ENCODE assay signal across 8 cellular contexts in genomic region chr13:112606125-112607001, GRCh38. TPM values are rescaled to one million over a fixed set of nuclear protein-coding genes. Genes with fewer than 3 reads are reported as not detected.
A peak's percentile ranks its signal among the peaks of the same experiment; 100 is the strongest.
DNase-seq lines count a peak whose midpoint lies in the region; ATAC-seq and TF ChIP-seq lines count a peak whose summit lies in the region.

No MANE protein-coding gene starts in this region.

- H3K9me3 Mint-ChIP-seq in chondrocyte (ENCODE audit: low read depth), result no peaks in the 10 kb centered on the region

- peak overlapping the region; percentile 42 for H3K4me3 ChIP-seq in AG09309 (ENCODE audit: control insufficient read depth, low read depth, low read length)

- H3K36me3 Mint-ChIP-seq in chondrocyte (ENCODE audit: low read depth), result no peaks in the 10 kb centered on the region

- H3K4me1 Mint-ChIP-seq in chondrocyte (ENCODE audit: low read depth), result peaks cover 29% of the 10 kb centered on the region

- H3K4me3 Mint-ChIP-seq in chondrocyte (ENCODE audit: unreplicated experiment), result peak overlapping the region; percentile 72

- DNase-seq in AG09309 (ENCODE audit: low read depth), result peak; percentile 33
- DNase-seq in NCI-H2227 (lab: John Stamatoyannopoulos, UW; ENCODE audit: unreplicated experiment), result peak; percentile 93
- peak; percentile 75 for DNase-seq in activated CD4-positive, alpha-beta T cell treated with anti-CD3 and anti-CD28 coated beads for 1 hour
- DNase-seq in chondrocyte (ENCODE audit: low spot score), result no peak
- peak; percentile 81 for DNase-seq in kidney glomerular epithelial cell (lab: John Stamatoyannopoulos, UW)
- DNase-seq in stimulated activated CD4-positive, alpha-beta T cell treated with anti-CD3 and anti-CD28 coated beads, Interleukin-15, amount 100 ng/mL, for 48 hours (ENCODE audit: low read depth in 2 of 2), result peak; percentile 70 to 89

- ATAC-seq in GM18870 (IDR thresholded peaks at IDR 0.05; ENCODE audit: unreplicated experiment), result peak; percentile 76
- peak; percentile 99 for ATAC-seq in HG03135 (IDR thresholded peaks at IDR 0.05; ENCODE audit: unreplicated experiment)

- H3K27ac Mint-ChIP-seq in chondrocyte (ENCODE audit: unreplicated experiment), result peak overlapping the region; percentile 81

- peaks cover 15% of the 10 kb centered on the region for H3K27me3 Mint-ChIP-seq in chondrocyte (ENCODE audit: low read depth)

- peak; percentile 73 for TF ChIP-seq CTCF in AG09309 (IDR thresholded peaks at IDR 0.05; ENCODE audit: control insufficient read depth, insufficient read depth, low read depth, low read length, missing control alignments)
- peak; percentile 99 for TF ChIP-seq CTCF in chondrocyte (IDR thresholded peaks at IDR 0.05)

RNA-seq across cellular contexts. Expression of gene TUBGCP3, which starts 18.4 kb away (rescaled TPM):
- total RNA-seq in chondrocyte, result 16.3 to 32.4 TPM (median 18.5 TPM) in 3 replicates
